ENCODE assay signal across 30 cellular contexts in genomic region chr1:57019240-57019805, GRCh38. TPM values are rescaled to one million over a fixed set of nuclear protein-coding genes. Genes with fewer than 3 reads are reported as not detected.
DNase-seq lines count a peak whose midpoint lies in the region; ATAC-seq and TF ChIP-seq lines count a peak whose summit lies in the region.
"Had no signal": no experiment of that assay in that cellular context is flagged by ENCODE, and none has a peak within 500 bp of the region (broad histone marks: within the 10 kb centered on the region; RNA-seq: fewer than 3 reads in every experiment).

No MANE protein-coding gene starts in this region.

- peak overlapping the region; percentile 89 for H3K27ac Mint-ChIP-seq in glutamatergic neuron (ENCODE audit: unreplicated experiment)
- H3K27ac Mint-ChIP-seq: activated naive CD4-positive, alpha-beta T cell treated with anti-CD3 and anti-CD28 coated beads, Interleukin-2, amount 10 ng/mL, durations not matched to agents 7 days and 5 days; activated T-cell treated with anti-CD3 and anti-CD28 coated beads, Interleukin-2, amount 50 U/mL, for 72 hours; CD4-positive, alpha-beta T cell; HFFc6; naive B cell had no signal

- H3K4me3 ChIP-seq in HAP-1: no peak overlapping the region
- H3K4me3 ChIP-seq: cardiac muscle cell, GM12878, heart left ventricle, right atrium auricular region, SJSA1, stomach, transverse colon had no signal

- H3K4me1 Mint-ChIP-seq in glutamatergic neuron (ENCODE audit: low read depth, unreplicated experiment): peaks cover 24% of the 10 kb centered on the region
- H3K4me1 Mint-ChIP-seq: activated naive CD4-positive, alpha-beta T cell treated with anti-CD3 and anti-CD28 coated beads, Interleukin-2, amount 10 ng/mL, durations not matched to agents 7 days and 5 days; naive B cell had no signal

- in situ Hi-C loops in HAP-1 (cut with MboI; ENCODE audit: low sequenced_read_pairs): no loop called here

- no peak for TF ChIP-seq CTCF in glutamatergic neuron (IDR thresholded peaks at IDR 0.05; ENCODE audit: partially characterized antibody, unreplicated experiment)

- no peaks in the 10 kb centered on the region for H3K36me3 Mint-ChIP-seq in glutamatergic neuron (ENCODE audit: unreplicated experiment)
- H3K36me3 Mint-ChIP-seq: activated naive CD4-positive, alpha-beta T cell treated with anti-CD3 and anti-CD28 coated beads, Interleukin-2, amount 10 ng/mL, durations not matched to agents 7 days and 5 days; naive B cell had no signal

- H3K27me3 ChIP-seq in HAP-1 (ENCODE audit: low read depth): no peaks in the 10 kb centered on the region
- H3K27me3 ChIP-seq: cardiac muscle cell, heart left ventricle, right atrium auricular region, SJSA1, stomach, transverse colon had no signal

- H3K9me3 ChIP-seq in HAP-1: no peaks in the 10 kb centered on the region
- H3K9me3 ChIP-seq: heart left ventricle, right atrium auricular region, SJSA1, stomach, transverse colon had no signal

- H3K36me3 ChIP-seq in HAP-1 (replicated peaks): no peaks in the 10 kb centered on the region
- H3K36me3 ChIP-seq: heart left ventricle, right atrium auricular region, SJSA1, stomach, transverse colon had no signal

- H3K9me3 Mint-ChIP-seq in glutamatergic neuron (ENCODE audit: unreplicated experiment): peaks cover 5% of the 10 kb centered on the region
- H3K9me3 Mint-ChIP-seq: activated naive CD4-positive, alpha-beta T cell treated with anti-CD3 and anti-CD28 coated beads, Interleukin-2, amount 10 ng/mL, durations not matched to agents 7 days and 5 days; CD4-positive, alpha-beta T cell; HFFc6 had no signal

- peaks cover 11% of the 10 kb centered on the region for H3K27me3 Mint-ChIP-seq in glutamatergic neuron (ENCODE audit: unreplicated experiment)
- H3K27me3 Mint-ChIP-seq: activated naive CD4-positive, alpha-beta T cell treated with anti-CD3 and anti-CD28 coated beads, Interleukin-2, amount 10 ng/mL, durations not matched to agents 7 days and 5 days had no signal

- DNase-seq in NCI-H1105 (lab: John Stamatoyannopoulos, UW) (peak; percentile 87), NCI-H187 (lab: John Stamatoyannopoulos, UW) (peak; percentile 45 to 80), NCI-H510A treated with DMSO at 0.1 percent for 48 hours (lab: John Stamatoyannopoulos, UW) (peak; percentile 79), glutamatergic neuron (peak; percentile 61), NCI-H2081 treated with DMSO at 0.1 percent for 48 hours (lab: John Stamatoyannopoulos, UW) (no peak), HAP-1 (ENCODE audit: low spot score in 2 of 2) (no peak)
- DNase-seq: activated CD4-positive, alpha-beta T cell treated with anti-CD3 and anti-CD28 coated beads for 4 hours; activated naive CD4-positive, alpha-beta T cell treated with anti-CD3 and anti-CD28 coated beads, Interleukin-2, amount 10 ng/mL, durations not matched to agents 7 days and 5 days; activated T-cell treated with anti-CD3 and anti-CD28 coated beads, Interleukin-2, amount 50 U/mL, for 72 hours; CD4-positive, alpha-beta T cell; dermis blood vessel endothelial cell; DMS79; heart left ventricle; HFFc6; Kasumi-1; left cardiac atrium; mesendoderm; naive B cell; stomach; transverse colon had no signal

- H3K4me3 Mint-ChIP-seq in glutamatergic neuron (ENCODE audit: unreplicated experiment): peak overlapping the region; percentile 1
- H3K4me3 Mint-ChIP-seq: activated naive CD4-positive, alpha-beta T cell treated with anti-CD3 and anti-CD28 coated beads, Interleukin-2, amount 10 ng/mL, durations not matched to agents 7 days and 5 days; activated T-cell treated with anti-CD3 and anti-CD28 coated beads, Interleukin-2, amount 50 U/mL, for 72 hours; CD4-positive, alpha-beta T cell; HFFc6; naive B cell had no signal

- no peak for ATAC-seq in HG02970 (IDR thresholded peaks at IDR 0.05; ENCODE audit: low FRiP score, unreplicated experiment)
- no peak for ATAC-seq in HG02610 (IDR thresholded peaks at IDR 0.05; ENCODE audit: unreplicated experiment)
- ATAC-seq: activated T-cell treated with anti-CD3 and anti-CD28 coated beads, Interleukin-2, amount 50 U/mL, for 72 hours; GM12878; heart left ventricle; left cardiac atrium; Panc1 had no signal

- H3K4me1 ChIP-seq in HAP-1: no peaks in the 10 kb centered on the region
- H3K4me1 ChIP-seq: heart left ventricle, right atrium auricular region, SJSA1, stomach, transverse colon had no signal

RNA-seq across cellular contexts. Expression of gene C8B, which starts 53.5 kb away (rescaled TPM):
- not detected for total RNA-seq in glutamatergic neuron (ENCODE audit: unreplicated experiment)
- total RNA-seq: activated T-cell treated with anti-CD3 and anti-CD28 coated beads, Interleukin-2, amount 50 U/mL, for 72 hours; cardiac muscle cell; CD4-positive, alpha-beta T cell; dermis blood vessel endothelial cell; endothelial cell of umbilical vein; GM12878; heart left ventricle; HFFc6; left cardiac atrium; osteoblast; right atrium auricular region; SJSA1; stomach; T-helper 1 cell treated with Interleukin-12 subunit alpha and Interleukin-12 subunit beta and Interleukin-4 antibody, amounts not matched to agents 30 ng/mL and 1 ng/mL, for 36 hours; transverse colon had no signal

Comparison
In these comparisons a context has a peak if more than half of its experiments do, and no peak if none do; other contexts are left out.
1. DNase-seq: peak in NCI-H1105 (single experiment), NCI-H187 (2 of 2), NCI-H510A treated with DMSO at 0.1 percent for 48 hours (single experiment) and glutamatergic neuron (single experiment); none in NCI-H2081 treated with DMSO at 0.1 percent for 48 hours (single experiment) and HAP-1 (0 of 2).